ENCODE assay signal across 20 cellular contexts in the genomic region with DNA sequence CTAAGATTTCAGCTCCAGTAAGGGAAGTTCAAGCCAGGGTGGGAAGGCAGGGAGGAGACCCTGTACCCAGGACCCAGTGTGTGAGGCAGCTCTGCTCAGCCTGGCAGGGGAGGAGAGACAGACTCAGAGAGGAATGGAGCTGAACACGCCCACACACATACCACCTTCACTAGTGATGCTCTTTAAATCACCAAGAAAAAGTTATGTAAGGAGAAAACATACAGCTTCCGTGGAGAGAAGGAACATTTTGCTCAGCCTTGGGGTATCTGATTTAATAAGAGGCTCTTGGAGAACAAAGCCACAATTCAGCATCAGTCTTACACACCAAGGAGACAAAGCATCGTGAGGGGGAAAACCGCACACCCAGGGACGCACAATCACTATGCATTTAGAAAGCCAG.
DNase-seq lines count a peak whose midpoint lies in the region; ATAC-seq and TF ChIP-seq lines count a peak whose summit lies in the region.
"Had no signal": no experiment of that assay in that cellular context is flagged by ENCODE, and none has a peak within 500 bp of the region (broad histone marks: within the 10 kb centered on the region; RNA-seq: fewer than 3 reads in every experiment).

No MANE protein-coding gene starts in this region.

- peak overlapping the region; percentile 66; the same call in 1 of the 2 replicates for H2AFZ ChIP-seq in GM23338
- H2AFZ ChIP-seq in IMR-90 (replicated peaks; ENCODE audit: low read length, poor library complexity), result no peak overlapping the region
- H2AFZ ChIP-seq in neural cell (ENCODE audit: low read depth, low read length), result peak overlapping the region; percentile 22

- no peak for TF ChIP-seq EP300 in neural cell (conservative IDR thresholded peaks at IDR 0.05; ENCODE audit: poor library complexity, severe bottlenecking)

- H3K27ac ChIP-seq in GM23338 (ENCODE audit: low read depth) (no peak overlapping the region), IMR-90 (ENCODE audit: insufficient read depth, low read length) (no peak overlapping the region), ectodermal cell (ENCODE audit: insufficient read depth, low read depth, low read length, poor library complexity, severe bottlenecking) (no peak overlapping the region), neural cell (ENCODE audit: low read length) (peak overlapping the region; percentile 14)
- H3K27ac ChIP-seq: BLaER1, HL-60, left ventricle myocardium inferior had no signal

- H3K14ac ChIP-seq in IMR-90 (replicated peaks; ENCODE audit: low read depth, low read length), result no peak overlapping the region

- H3F3A ChIP-seq in GM23338 (replicated peaks; ENCODE audit: low read depth) (no peaks in the 10 kb centered on the region), neural cell (ENCODE audit: insufficient read depth, low read length, poor library complexity, severe bottlenecking) (no peaks in the 10 kb centered on the region)

- H3K36me3 ChIP-seq in GM23338 (ENCODE audit: insufficient read depth), result no peaks in the 10 kb centered on the region
- H3K36me3 ChIP-seq in IMR-90 (ENCODE audit: control insufficient read depth, insufficient read depth, low read length), result no peaks in the 10 kb centered on the region
- H3K36me3 ChIP-seq in ectodermal cell (ENCODE audit: control insufficient read depth, insufficient read depth, low read length), result no peaks in the 10 kb centered on the region
- H3K36me3 ChIP-seq in neural cell (ENCODE audit: insufficient read depth, low read length), result no peaks in the 10 kb centered on the region
- H3K36me3 ChIP-seq: BLaER1, left ventricle myocardium inferior had no signal

- peaks cover 29% of the 10 kb centered on the region for H3K4me1 Mint-ChIP-seq in GM23338

- H3K9me2 ChIP-seq in GM23338 (ENCODE audit: insufficient read depth), result no peaks in the 10 kb centered on the region
- no peaks in the 10 kb centered on the region for H3K9me2 ChIP-seq in neural cell (ENCODE audit: insufficient read depth, low read length)

- H3K4me1 ChIP-seq in GM23338 (ENCODE audit: insufficient read depth), result peaks cover 4% of the 10 kb centered on the region; the same call in 1 of the 2 replicates
- no peaks in the 10 kb centered on the region for H3K4me1 ChIP-seq in IMR-90 (ENCODE audit: control insufficient read depth, insufficient read depth, low read length)
- peaks cover 8% of the 10 kb centered on the region for H3K4me1 ChIP-seq in ectodermal cell (ENCODE audit: control insufficient read depth, insufficient read depth, low read length)

- H4K8ac ChIP-seq in IMR-90 (ENCODE audit: low read depth in 2 of 2, low read length in 2 of 2), result no peak overlapping the region

- no peaks in the 10 kb centered on the region for H3K9me3 ChIP-seq in IMR-90 (ENCODE audit: control insufficient read depth, insufficient read depth, low read length)
- no peaks in the 10 kb centered on the region for H3K9me3 ChIP-seq in ectodermal cell (ENCODE audit: control insufficient read depth, low read length)
- no peaks in the 10 kb centered on the region for H3K9me3 ChIP-seq in neural cell (ENCODE audit: low read length)
- H3K9me3 ChIP-seq: BLaER1, left ventricle myocardium inferior had no signal

- no peak for TF ChIP-seq CTCF in GM23338 (conservative IDR thresholded peaks at IDR 0.05; ENCODE audit: low read depth in 2 of 2)
- no peak for TF ChIP-seq CTCF in IMR-90 (conservative IDR thresholded peaks at IDR 0.05; ENCODE audit: low read depth, low read length)
- no peak for TF ChIP-seq CTCF in neural cell (IDR thresholded peaks at IDR 0.05; ENCODE audit: poor library complexity, severe bottlenecking)

- peak overlapping the region; percentile 48; the same call in 1 of the 2 replicates for H3K4me2 ChIP-seq in GM23338
- H3K4me2 ChIP-seq in IMR-90 (ENCODE audit: low read depth, low read length), result no peak overlapping the region
- peak overlapping the region; percentile 83 for H3K4me2 ChIP-seq in neural cell (ENCODE audit: low read length)
- H3K4me2 ChIP-seq: BLaER1 had no signal

- WGBS in IMR-90 (ENCODE audit: extremely low coverage in 2 of 2, insufficient read length in 1 of 2), 2 experiments, result no CpG with 5 or more reads among the region's 5 CpGs
- 6 to 7% methylated on average over 4 to 5 of the region's 5 CpGs for WGBS in ectodermal cell, 2 experiments

- H3K79me2 ChIP-seq in GM23338 (replicated peaks; ENCODE audit: insufficient read depth) (no peaks in the 10 kb centered on the region), neural cell (replicated peaks; ENCODE audit: insufficient read depth, low read length) (no peaks in the 10 kb centered on the region)

- no peak overlapping the region for H3K56ac ChIP-seq in IMR-90 (ENCODE audit: extremely low read depth, insufficient read depth, low read length)

- H4K20me1 ChIP-seq in GM23338 (replicated peaks; ENCODE audit: insufficient read depth) (no peaks in the 10 kb centered on the region), IMR-90 (ENCODE audit: insufficient read depth, low read length) (no peaks in the 10 kb centered on the region), neural cell (ENCODE audit: insufficient read depth) (no peaks in the 10 kb centered on the region)

- H3K79me1 ChIP-seq in IMR-90 (ENCODE audit: low read depth in 1 of 2, low read length in 2 of 2), result no peaks in the 10 kb centered on the region

- TF ChIP-seq POLR2A in IMR-90 (IDR thresholded peaks at IDR 0.05; ENCODE audit: low read depth, low read length), result no peak

- H2BK120ac ChIP-seq in IMR-90 (ENCODE audit: low read depth, low read length), result no peak overlapping the region

- H3K27ac Mint-ChIP-seq in GM23338, result no peak overlapping the region
- H3K27ac Mint-ChIP-seq: activated naive CD4-positive, alpha-beta T cell treated with anti-CD3 and anti-CD28 coated beads, Interleukin-2, amount 50 U/mL, for 72 hours had no signal

- no peak overlapping the region for H3K9ac ChIP-seq in IMR-90 (ENCODE audit: low read depth, low read length)
- H3K9ac ChIP-seq in neural cell (ENCODE audit: low read length), result peak overlapping the region; percentile 43
- H3K9ac ChIP-seq: BLaER1 had no signal

- no peak overlapping the region for H2BK15ac ChIP-seq in IMR-90 (ENCODE audit: low read depth, low read length)

- no peaks in the 10 kb centered on the region for H3K9me1 ChIP-seq in IMR-90 (ENCODE audit: insufficient read depth, low read length)

- H4K91ac ChIP-seq in IMR-90 (ENCODE audit: insufficient read depth, low read depth, low read length), result no peak overlapping the region

- H3K18ac ChIP-seq in IMR-90 (ENCODE audit: low read depth, low read length), result no peak overlapping the region

- no peak overlapping the region for H2BK5ac ChIP-seq in IMR-90 (ENCODE audit: low read depth, low read length, poor library complexity, severe bottlenecking)

- H3K23ac ChIP-seq in IMR-90 (ENCODE audit: low read depth, low read length), result no peak overlapping the region

- CTCF ChIA-PET in IMR-90 (lab: Yijun Ruan, JAX), result no interaction called here

- no peak overlapping the region for H3K4ac ChIP-seq in IMR-90 (ENCODE audit: low read depth, low read length)

- TF ChIP-seq RAD21 in IMR-90 (IDR thresholded peaks at IDR 0.05; ENCODE audit: low read length) (no peak), neural cell (conservative IDR thresholded peaks at IDR 0.05) (no peak)

- intact Hi-C loops in IMR-90 (cut with micrococcal nuclease), result no loop called here

- H2AK9ac ChIP-seq in IMR-90 (replicated peaks; ENCODE audit: low read depth, low read length, poor library complexity), result no peak overlapping the region

- H4K5ac ChIP-seq in IMR-90 (ENCODE audit: low read depth, low read length), result no peak overlapping the region

- ATAC-seq in GM23338 (peak; percentile 55), IMR-90 (ENCODE audit: low read depth) (peak; percentile 49), HG02678 (IDR thresholded peaks at IDR 0.05; ENCODE audit: unreplicated experiment) (no peak)
- ATAC-seq: GM12878 had no signal

- dilution Hi-C loops in IMR-90 (cut with HindIII; ENCODE audit: low sequenced_read_pairs, unreplicated experiment), result no loop called here

- peaks cover 17% of the 10 kb centered on the region for H3K27me3 Mint-ChIP-seq in GM23338 (ENCODE audit: insufficient read depth, low read depth, poor library complexity)

- H3K4me3 Mint-ChIP-seq in GM23338, result peak overlapping the region; percentile 46

- H2AK5ac ChIP-seq in IMR-90 (ENCODE audit: low read depth, low read length), result no peak overlapping the region

- in situ Hi-C loops in IMR-90 (cut with MboI; ENCODE audit: low sequenced_read_pairs), result no loop called here

- DNase-seq in GM23338 (ENCODE audit: low spot score) (no peak), IMR-90 (peak; percentile 17), SW480 (ENCODE audit: low spot score) (no peak), kidney glomerular epithelial cell (lab: John Stamatoyannopoulos, UW) (no peak), A172 (ENCODE audit: low spot score) (no peak)
- DNase-seq: activated CD4-positive, CD25-positive, alpha-beta regulatory T cell treated with anti-CD3 and anti-CD28 coated beads, Interleukin-2, amount 50 U/mL, for 72 hours; GDM1; KG1; NCI-H1092; NCI-H2081; SHP77 treated with DMSO at 0.1 percent for 48 hours; small intestine had no signal

- H3K4me3 ChIP-seq in GM23338, result no peak overlapping the region
- no peak overlapping the region for H3K4me3 ChIP-seq in IMR-90 (ENCODE audit: insufficient read depth, low read depth, low read length)
- H3K4me3 ChIP-seq in ectodermal cell (ENCODE audit: insufficient read depth, low read depth, low read length), result peak overlapping the region; percentile 10
- peak overlapping the region; percentile 65 for H3K4me3 ChIP-seq in neural cell (ENCODE audit: low read length)
- H3K4me3 ChIP-seq: BLaER1, GM12878, left ventricle myocardium inferior had no signal

- no peaks in the 10 kb centered on the region for H3K27me3 ChIP-seq in GM23338 (ENCODE audit: insufficient read depth)
- H3K27me3 ChIP-seq in IMR-90 (ENCODE audit: control insufficient read depth, insufficient read depth, low read length), result peaks cover 70% of the 10 kb centered on the region
- H3K27me3 ChIP-seq in ectodermal cell (ENCODE audit: control insufficient read depth, insufficient read depth, low read length, poor library complexity, severe bottlenecking), result peaks cover 28% of the 10 kb centered on the region
- peaks cover 6% of the 10 kb centered on the region for H3K27me3 ChIP-seq in neural cell (ENCODE audit: insufficient read depth, low read depth, low read length)
- H3K27me3 ChIP-seq: BLaER1 had no signal

- POLR2A ChIA-PET in IMR-90 (lab: Charles Lee; ENCODE audit: unreplicated experiment), result no interaction called here

- H3K9me3 Mint-ChIP-seq in GM23338, result no peaks in the 10 kb centered on the region
- H3K9me3 Mint-ChIP-seq: activated naive CD4-positive, alpha-beta T cell treated with anti-CD3 and anti-CD28 coated beads, Interleukin-2, amount 50 U/mL, for 72 hours had no signal

- H3K36me3 Mint-ChIP-seq in GM23338 (ENCODE audit: low read depth), result no peaks in the 10 kb centered on the region
- H3K36me3 Mint-ChIP-seq: activated naive CD4-positive, alpha-beta T cell treated with anti-CD3 and anti-CD28 coated beads, Interleukin-2, amount 50 U/mL, for 72 hours had no signal

- no TSS peak for BruUV-seq in IMR-90 (replicated peaks; lab: Mats Ljungman, UMichigan)

- no peak overlapping the region for H2BK20ac ChIP-seq in IMR-90 (ENCODE audit: low read depth, low read length)

TF ChIP-seq in GM23338, 12 proteins besides CTCF, POLR2A, EP300 and RAD21 (continues in another document):
- no peak for TF ChIP-seq ZNF114 (CRISPR knock-in tag; IDR thresholded peaks at IDR 0.05)

TF ChIP-seq in IMR-90, 13 proteins besides CTCF, POLR2A, EP300 and RAD21:
- TF ChIP-seq CHD1 (IDR thresholded peaks at IDR 0.05; ENCODE audit: low read depth, low read length), result no peak

Comparison
In these comparisons a context has a peak if more than half of its experiments do, and no peak if none do; other contexts are left out.
1. H3K4me3 ChIP-seq: peak in ectodermal cell (single experiment) and neural cell (single experiment); none in GM23338 (single experiment) and IMR-90 (single experiment).